In the genomic region with DNA sequence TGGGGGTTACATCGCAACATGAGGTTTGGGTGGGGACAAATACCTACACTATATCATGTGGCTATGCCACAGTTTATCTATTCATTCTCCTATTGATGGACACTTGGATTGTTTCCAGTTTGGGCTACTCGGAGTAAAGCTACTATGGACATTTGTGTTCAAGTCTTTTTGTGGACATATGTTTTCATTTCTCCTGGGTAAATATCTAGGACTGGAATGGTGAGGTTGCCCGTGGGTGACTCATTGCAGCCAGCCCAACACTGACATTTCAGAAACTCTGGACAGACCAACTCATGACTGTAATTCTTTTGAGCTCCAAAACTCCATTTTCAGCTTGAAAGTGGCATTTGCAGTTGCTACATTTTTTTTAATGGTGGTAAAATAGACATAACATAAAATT, we compare ENCODE assay signal across 15 cellular contexts.
DNase-seq lines count a peak whose midpoint lies in the region; TF ChIP-seq lines count a peak whose summit lies in the region.
"Had no signal": no experiment of that assay in that cellular context is flagged by ENCODE, and none has a peak within 500 bp of the region (broad histone marks: within the 10 kb centered on the region; RNA-seq: fewer than 3 reads in every experiment).

No MANE protein-coding gene starts in this region.

- in situ Hi-C loops in astrocyte of the spinal cord (cut with HindIII; ENCODE audit: low sequenced_read_pairs): no loop called here

- peak; percentile 14 for DNase-seq in A172 (ENCODE audit: low spot score)
- DNase-seq in M059J (ENCODE audit: low read depth): peak; percentile 66
- DNase-seq in astrocyte of the spinal cord (ENCODE audit: low read depth, low spot score): peak; percentile 15
- DNase-seq in kidney glomerular epithelial cell (lab: John Stamatoyannopoulos, UW): peak; percentile 31
- no peak for DNase-seq in CD1c-positive myeloid dendritic cell (ENCODE audit: extremely low spot score)
- DNase-seq in SIG-M5 treated with dmso at 0.1 percent for 504 hours (lab: John Stamatoyannopoulos, UW; ENCODE audit: unreplicated experiment): no peak
- no peak for DNase-seq in HuH-7.5 (ENCODE audit: low spot score)
- no peak for DNase-seq in NCI-H2107 (lab: John Stamatoyannopoulos, UW)
- DNase-seq: 8988T, Calu3, KBM-7, NCI-H1092, NCI-H1694, NCI-H748 treated with DMSO at 0.1 percent for 48 hours, SHP77 treated with DMSO at 0.1 percent for 48 hours had no signal

- no peak overlapping the region for H3K4me3 ChIP-seq in astrocyte of the spinal cord (ENCODE audit: low read depth, low read length)

- no peak for TF ChIP-seq CTCF in astrocyte of the spinal cord (IDR thresholded peaks at IDR 0.05; ENCODE audit: low read depth, low read length)

Comparison
In these comparisons a context has a peak if more than half of its experiments do, and no peak if none do; other contexts are left out.
1. DNase-seq: peak in A172 (single experiment), M059J (single experiment), astrocyte of the spinal cord (single experiment) and kidney glomerular epithelial cell (single experiment); none in CD1c-positive myeloid dendritic cell (single experiment), SIG-M5 treated with dmso at 0.1 percent for 504 hours (single experiment), HuH-7.5 (single experiment) and NCI-H2107 (single experiment).